10 cellular contexts compared by ENCODE assay signal in the genomic region with DNA sequence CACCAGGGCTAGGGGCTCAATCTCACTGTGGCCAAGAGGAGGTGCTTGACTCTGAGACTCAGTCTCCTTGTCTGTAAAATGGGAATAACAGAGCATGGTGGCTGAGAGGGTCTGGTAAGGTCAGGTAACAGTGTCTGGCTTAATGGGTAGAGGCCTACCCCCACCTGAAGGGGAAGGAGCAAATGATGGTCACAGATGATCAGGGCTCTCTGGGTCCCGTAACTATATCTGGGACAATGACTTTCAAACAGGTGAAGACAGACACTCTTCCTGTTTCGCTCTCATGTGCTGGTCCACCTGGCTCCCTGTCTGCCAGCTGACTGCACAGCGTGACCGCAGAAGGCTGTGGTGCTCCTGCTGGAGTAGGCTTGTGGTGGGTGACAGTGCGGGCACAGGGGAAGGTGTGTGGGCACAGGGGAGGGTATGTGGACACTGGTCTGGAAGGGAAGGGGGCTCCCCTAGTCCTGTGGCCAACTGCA. TPM values are rescaled to one million over a fixed set of nuclear protein-coding genes. Genes with fewer than 3 reads are reported as not detected.
A peak's percentile ranks its signal among the peaks of the same experiment; 100 is the strongest.
DNase-seq lines count a peak whose midpoint lies in the region; ATAC-seq and TF ChIP-seq lines count a peak whose summit lies in the region.
"Had no signal": no experiment of that assay in that cellular context is flagged by ENCODE, and none has a peak within 500 bp of the region (broad histone marks: within the 10 kb centered on the region; RNA-seq: fewer than 3 reads in every experiment).

No MANE protein-coding gene starts in this region.

- H3K9me3 Mint-ChIP-seq in stimulated activated memory B cell treated with anti-CD40 and anti-IgM and Interleukin-4, amounts not matched to agents 10 μg/mL and 1 μg/mL and 100 μg/mL, for 72 hours: no peaks in the 10 kb centered on the region
- H3K9me3 Mint-ChIP-seq: stimulated activated effector memory CD8-positive, alpha-beta T cell treated with anti-CD3 and anti-CD28 coated beads, Interleukin-12 subunit alpha, Interleukin-12 subunit beta, amount 100 ng/mL, for 72 hours had no signal

- peaks cover 27% of the 10 kb centered on the region for H3K27me3 Mint-ChIP-seq in stimulated activated memory B cell treated with anti-CD40 and anti-IgM and Interleukin-4, amounts not matched to agents 10 μg/mL and 1 μg/mL and 100 μg/mL, for 72 hours

- H3K27ac ChIP-seq in Peyer's patch: peak overlapping the region in 1 of 4 donors; percentile 52
- H3K27ac ChIP-seq: parathyroid adenoma had no signal

- no peaks in the 10 kb centered on the region for H3K36me3 ChIP-seq in Peyer's patch
- H3K36me3 ChIP-seq: adrenal gland had no signal

- H3K9me3 ChIP-seq in Peyer's patch: no peaks in the 10 kb centered on the region
- H3K9me3 ChIP-seq: adrenal gland had no signal

- TF ChIP-seq CTCF in Peyer's patch (IDR thresholded peaks at IDR 0.05): no peak

- peaks cover 4 to 8% of the 10 kb centered on the region in 2 donors for H3K27me3 ChIP-seq in Peyer's patch
- H3K27me3 ChIP-seq: adrenal gland had no signal

- H3K36me3 Mint-ChIP-seq in stimulated activated memory B cell treated with anti-CD40 and anti-IgM and Interleukin-4, amounts not matched to agents 10 μg/mL and 1 μg/mL and 100 μg/mL, for 72 hours: peaks cover 7% of the 10 kb centered on the region
- H3K36me3 Mint-ChIP-seq: stimulated activated effector memory CD8-positive, alpha-beta T cell treated with anti-CD3 and anti-CD28 coated beads, Interleukin-12 subunit alpha, Interleukin-12 subunit beta, amount 100 ng/mL, for 72 hours had no signal

- TF ChIP-seq POLR2A in Peyer's patch (IDR thresholded peaks at IDR 0.05): no peak

- DNase-seq in Peyer's patch (peak in 2 of 3 donors; percentile 82 to 83), mucosa of gallbladder (ENCODE audit: low spot score) (no peak), NCI-H748 (lab: John Stamatoyannopoulos, UW; ENCODE audit: unreplicated experiment) (no peak), occipital lobe (lab: John Stamatoyannopoulos, UW) (no peak)

- H3K4me3 Mint-ChIP-seq in stimulated activated memory B cell treated with anti-CD40 and anti-IgM and Interleukin-4, amounts not matched to agents 10 μg/mL and 1 μg/mL and 100 μg/mL, for 72 hours: peak overlapping the region; percentile 19
- H3K4me3 Mint-ChIP-seq: stimulated activated effector memory CD8-positive, alpha-beta T cell treated with anti-CD3 and anti-CD28 coated beads, Interleukin-12 subunit alpha, Interleukin-12 subunit beta, amount 100 ng/mL, for 72 hours had no signal

- H3K4me1 ChIP-seq in Peyer's patch: peaks cover 0 to 20% (median 10%) of the 10 kb centered on the region in 4 donors
- H3K4me1 ChIP-seq: parathyroid adenoma had no signal

- peak; percentile 54 for ATAC-seq in GM18873 (IDR thresholded peaks at IDR 0.05; ENCODE audit: low FRiP score, unreplicated experiment)
- peak; percentile 46 for ATAC-seq in HG02642 (IDR thresholded peaks at IDR 0.05; ENCODE audit: poor library complexity, unreplicated experiment)
- peak; percentile 87 for ATAC-seq in stimulated activated memory B cell treated with anti-CD40 and anti-IgM and Interleukin-4, amounts not matched to agents 10 μg/mL and 1 μg/mL and 100 μg/mL, for 72 hours
- ATAC-seq: stimulated activated effector memory CD8-positive, alpha-beta T cell treated with anti-CD3 and anti-CD28 coated beads, Interleukin-12 subunit alpha, Interleukin-12 subunit beta, amount 100 ng/mL, for 72 hours had no signal

- H3K27ac Mint-ChIP-seq in stimulated activated memory B cell treated with anti-CD40 and anti-IgM and Interleukin-4, amounts not matched to agents 10 μg/mL and 1 μg/mL and 100 μg/mL, for 72 hours: peak overlapping the region; percentile 20
- H3K27ac Mint-ChIP-seq: stimulated activated effector memory CD8-positive, alpha-beta T cell treated with anti-CD3 and anti-CD28 coated beads, Interleukin-12 subunit alpha, Interleukin-12 subunit beta, amount 100 ng/mL, for 72 hours had no signal

- peaks cover 60% of the 10 kb centered on the region for H3K4me1 Mint-ChIP-seq in stimulated activated memory B cell treated with anti-CD40 and anti-IgM and Interleukin-4, amounts not matched to agents 10 μg/mL and 1 μg/mL and 100 μg/mL, for 72 hours

- peak overlapping the region in 1 of 4 donors; percentile 12 for H3K4me3 ChIP-seq in Peyer's patch
- H3K4me3 ChIP-seq: adrenal gland had no signal

RNA-seq across cellular contexts. Expression of gene A4GALT, which starts 4.0 kb away (rescaled TPM):
- total RNA-seq in Peyer's patch (10 to 100 TPM in 2 of 4 donors, 1 to 10 TPM in 2; 6.2 to 17.3 (median 9.1) TPM), mucosa of gallbladder (8.7 TPM), occipital lobe (0.31 TPM)

Comparison
In these comparisons a context has a peak if more than half of its experiments do, and no peak if none do; other contexts are left out.
1. DNase-seq: peak in Peyer's patch (2 of 3); none in mucosa of gallbladder (single experiment), NCI-H748 (single experiment) and occipital lobe (single experiment).
2. Peak in every context shown above with its lines, with median percentiles within 50 percentile points of each other: ATAC-seq.